In the genomic region with DNA sequence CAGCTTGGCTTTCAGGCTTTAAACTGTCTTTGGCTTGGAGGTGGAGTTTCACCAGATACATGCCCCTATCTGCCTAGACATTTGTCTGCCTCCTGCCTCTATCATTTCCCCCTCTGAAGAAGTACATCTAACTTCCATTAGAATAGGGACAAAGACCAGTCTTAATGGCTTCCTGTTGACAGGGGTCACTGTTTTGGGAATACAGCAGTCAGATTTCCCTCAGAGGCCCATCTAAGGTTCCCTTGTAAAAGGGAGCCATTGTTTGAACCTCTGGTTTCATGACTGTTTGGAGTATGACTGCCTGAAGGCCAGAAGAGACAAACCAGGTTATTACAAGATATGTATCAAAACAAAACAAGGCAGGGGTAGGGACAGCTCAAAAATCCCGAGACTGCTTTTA, we compare ENCODE assay signal across 14 cellular contexts.
A peak's percentile ranks its signal among the peaks of the same experiment; 100 is the strongest.
DNase-seq lines count a peak whose midpoint lies in the region; ATAC-seq and TF ChIP-seq lines count a peak whose summit lies in the region.
"Had no signal": no experiment of that assay in that cellular context is flagged by ENCODE, and none has a peak within 500 bp of the region (broad histone marks: within the 10 kb centered on the region; RNA-seq: fewer than 3 reads in every experiment).

No MANE protein-coding gene starts in this region.

- no peaks in the 10 kb centered on the region for H3K9me2 ChIP-seq in OCI-LY7 (ENCODE audit: insufficient read depth, low read length)

- CTCF ChIA-PET in OCI-LY7 (lab: Charles Lee; ENCODE audit: unreplicated experiment) = no interaction called here

- H3K4me2 ChIP-seq in OCI-LY7 (ENCODE audit: low read length) = no peak overlapping the region

- H3K79me2 ChIP-seq in OCI-LY7 (ENCODE audit: insufficient read depth, low read depth, low read length) = no peaks in the 10 kb centered on the region

- no TSS peak for BruUV-seq in OCI-LY7 (replicated peaks; lab: Mats Ljungman, UMichigan)

- intact Hi-C loops in right cardiac atrium (cut with DNase I) (loop anchor here in 1 of 4 donors (10.0 kb wide), 1 partner anchor 98 kb away; no protein-coding TSS in a partner anchor), left cardiac atrium (cut with DNase I) (no loop called here), OCI-LY7 (cut with micrococcal nuclease; ENCODE audit: unreplicated experiment) (no loop called here)

- WGBS in right cardiac atrium = 59% methylated on average over 1 of the region's 1 CpG

- DNase-seq in right cardiac atrium = no peak
- DNase-seq in left cardiac atrium = no peak
- DNase-seq in OCI-LY7 (ENCODE audit: low spot score) = no peak
- DNase-seq in islet precursor cell = peak; percentile 60
- DNase-seq in AML-193 (lab: John Stamatoyannopoulos, UW) = no peak
- DNase-seq in NCI-H2107 treated with DMSO at 0.1 percent for 48 hours (lab: John Stamatoyannopoulos, UW; ENCODE audit: unreplicated experiment) = no peak
- DNase-seq in NCI-H1694 treated with DMSO at 0.1 percent for 48 hours (lab: John Stamatoyannopoulos, UW) = no peak
- DNase-seq: Caco-2, HCEC 1CT, NCI-H1417 treated with DMSO at 0.1 percent for 48 hours, NCI-H2081 treated with DMSO at 0.1 percent for 48 hours, NCI-H69, SJCRH30 had no signal

- H3K9me3 ChIP-seq in right cardiac atrium (ENCODE audit: control insufficient read depth, low read length) (no peaks in the 10 kb centered on the region), OCI-LY7 (ENCODE audit: low read length) (peaks cover 3% of the 10 kb centered on the region; the same call in 1 of the 2 replicates)
- H3K9me3 ChIP-seq: Caco-2, SJCRH30 had no signal

- H3K4me3 ChIP-seq in right cardiac atrium (ENCODE audit: low read length) = no peak overlapping the region
- no peak overlapping the region for H3K4me3 ChIP-seq in OCI-LY7 (ENCODE audit: low read depth, low read length, poor library complexity, severe bottlenecking)
- H3K4me3 ChIP-seq: SJCRH30 had no signal

- H4K20me1 ChIP-seq in OCI-LY7 (ENCODE audit: insufficient read depth, low read length) = no peaks in the 10 kb centered on the region

- H3K4me1 ChIP-seq in right cardiac atrium (ENCODE audit: control insufficient read depth, insufficient read depth, low read length) (peaks cover 3% of the 10 kb centered on the region), OCI-LY7 (ENCODE audit: insufficient read depth, low read length, poor library complexity, severe bottlenecking) (peaks cover 8% of the 10 kb centered on the region)
- H3K4me1 ChIP-seq: Caco-2 had no signal

- H3K36me3 ChIP-seq in OCI-LY7 (ENCODE audit: insufficient read depth, low read length) = no peaks in the 10 kb centered on the region
- H3K36me3 ChIP-seq: SJCRH30 had no signal

- no peak for ATAC-seq in right cardiac atrium
- ATAC-seq in left cardiac atrium = no peak
- no peak for ATAC-seq in HG03095 (IDR thresholded peaks at IDR 0.05; ENCODE audit: unreplicated experiment)

- no peak for TF ChIP-seq CTCF in OCI-LY7 (conservative IDR thresholded peaks at IDR 0.05; ENCODE audit: low read length)

- H3K27me3 ChIP-seq in right cardiac atrium (ENCODE audit: control insufficient read depth, insufficient read depth) = no peaks in the 10 kb centered on the region
- H3K27me3 ChIP-seq: SJCRH30 had no signal

- H3K27ac ChIP-seq in right cardiac atrium (ENCODE audit: low read length) (peak overlapping the region; percentile 16), OCI-LY7 (ENCODE audit: low read depth, low read length, poor library complexity, severe bottlenecking) (no peak overlapping the region)
- H3K27ac ChIP-seq: SJCRH30 had no signal

- peak overlapping the region; percentile 29; the same call in 1 of the 2 replicates for H2AFZ ChIP-seq in OCI-LY7 (ENCODE audit: low read length)

- POLR2A ChIA-PET in OCI-LY7 (lab: Charles Lee) = interaction anchor here (0.6 to 3.4 kb wide), 4 partner anchors 9 to 16 kb away, joined by 3 to 15 read pairs (median 10); no protein-coding TSS in a partner anchor
